Comparison of ENCODE assay signal across 8 cellular contexts in the genomic region with DNA sequence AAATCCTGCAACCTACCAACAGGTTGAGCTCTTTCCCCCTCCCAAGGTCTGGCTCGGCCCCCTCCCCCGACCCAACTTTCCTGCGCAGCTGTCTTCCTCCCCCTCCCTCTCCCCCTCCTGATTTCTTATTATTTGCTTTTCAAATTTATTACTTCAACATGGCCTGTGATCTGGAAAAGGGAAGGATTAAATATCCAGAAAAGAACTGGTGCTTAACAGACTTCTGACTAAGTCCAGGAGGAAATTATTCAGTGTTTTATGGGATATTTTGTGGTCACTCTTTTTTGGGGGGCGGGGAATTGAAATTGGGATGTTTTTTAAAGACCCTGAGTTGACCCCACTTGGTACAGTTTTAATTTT. TPM values are rescaled to one million over a fixed set of nuclear protein-coding genes. Genes with fewer than 3 reads are reported as not detected.
DNase-seq lines count a peak whose midpoint lies in the region; ATAC-seq and TF ChIP-seq lines count a peak whose summit lies in the region.

No MANE protein-coding gene starts in this region.

- peaks cover 40% of the 10 kb centered on the region for H3K4me1 Mint-ChIP-seq in activated naive CD4-positive, alpha-beta T cell treated with anti-CD3 and anti-CD28 coated beads for 36 hours (ENCODE audit: low read depth)
- peaks cover 25% of the 10 kb centered on the region for H3K4me1 Mint-ChIP-seq in activated naive CD8-positive, alpha-beta T cell treated with anti-CD3 and anti-CD28 coated beads for 36 hours

- H3K27ac ChIP-seq in testis = peak overlapping the region; percentile 89 to 97

- intact Hi-C loops in activated naive CD4-positive, alpha-beta T cell treated with anti-CD3 and anti-CD28 coated beads for 36 hours (cut with micrococcal nuclease) = loop anchor here (1.0 to 10.0 kb wide), 14 partner anchors 39 to 1997 kb away; a partner anchor contains a TSS
- intact Hi-C loops in testis (cut with DNase I; ENCODE audit: low total_unique reads) = no loop called here

- H3K36me3 ChIP-seq in kidney epithelial cell (ENCODE audit: control insufficient read depth, insufficient read depth, low read length) (peaks cover 1% of the 10 kb centered on the region), testis (ENCODE audit: low read depth, missing control alignments) (no peaks in the 10 kb centered on the region)

- ATAC-seq in HG03135 (IDR thresholded peaks at IDR 0.05; ENCODE audit: unreplicated experiment) = no peak

- H3K4me3 ChIP-seq in kidney epithelial cell (ENCODE audit: low read depth, low read length) = peak overlapping the region; percentile 75
- H3K4me3 ChIP-seq in testis = peak overlapping the region; percentile 80 to 81

- no peak for TF ChIP-seq CTCF in kidney epithelial cell (IDR thresholded peaks at IDR 0.05; ENCODE audit: insufficient read depth, low read length, poor library complexity, severe bottlenecking)
- no peak for TF ChIP-seq CTCF in testis (IDR thresholded peaks at IDR 0.05)

- no peaks in the 10 kb centered on the region for H3K9me3 Mint-ChIP-seq in activated naive CD4-positive, alpha-beta T cell treated with anti-CD3 and anti-CD28 coated beads for 36 hours
- no peaks in the 10 kb centered on the region for H3K9me3 Mint-ChIP-seq in activated naive CD8-positive, alpha-beta T cell treated with anti-CD3 and anti-CD28 coated beads for 36 hours

- peak overlapping the region; percentile 98 for H3K27ac Mint-ChIP-seq in activated naive CD4-positive, alpha-beta T cell treated with anti-CD3 and anti-CD28 coated beads for 36 hours
- H3K27ac Mint-ChIP-seq in activated naive CD8-positive, alpha-beta T cell treated with anti-CD3 and anti-CD28 coated beads for 36 hours = peak overlapping the region; percentile 99

- H3K36me3 Mint-ChIP-seq in activated naive CD4-positive, alpha-beta T cell treated with anti-CD3 and anti-CD28 coated beads for 36 hours (ENCODE audit: low read depth) = peaks cover 56% of the 10 kb centered on the region
- peaks cover 34% of the 10 kb centered on the region for H3K36me3 Mint-ChIP-seq in activated naive CD8-positive, alpha-beta T cell treated with anti-CD3 and anti-CD28 coated beads for 36 hours

- no peak for TF ChIP-seq POLR2A in testis (IDR thresholded peaks at IDR 0.05)

- peak overlapping the region; percentile 99 for H3K4me3 Mint-ChIP-seq in activated naive CD4-positive, alpha-beta T cell treated with anti-CD3 and anti-CD28 coated beads for 36 hours
- H3K4me3 Mint-ChIP-seq in activated naive CD8-positive, alpha-beta T cell treated with anti-CD3 and anti-CD28 coated beads for 36 hours = peak overlapping the region; percentile 95

- no peak for DNase-seq in activated naive CD4-positive, alpha-beta T cell treated with anti-CD3 and anti-CD28 coated beads for 36 hours
- DNase-seq in activated naive CD4-positive, alpha-beta T cell treated with anti-CD3 and anti-CD28 coated beads, Interleukin-2, amount 50 U/mL, for 16 hours = no peak
- no peak for DNase-seq in activated naive CD8-positive, alpha-beta T cell treated with anti-CD3 and anti-CD28 coated beads for 36 hours
- no peak for DNase-seq in kidney epithelial cell (ENCODE audit: low read depth)
- DNase-seq in testis = no peak
- DNase-seq in NCI-H187 (lab: John Stamatoyannopoulos, UW) = no peak
- DNase-seq in activated effector memory CD4-positive, alpha-beta T cell treated with anti-CD3 and anti-CD28 coated beads, Interleukin-2, amount 50 U/mL, for 16 hours = no peak

- H3K27me3 ChIP-seq in kidney epithelial cell (ENCODE audit: control insufficient read depth, insufficient read depth, low read length) = no peaks in the 10 kb centered on the region
- H3K27me3 ChIP-seq in testis = no peaks in the 10 kb centered on the region

- H3K27me3 Mint-ChIP-seq in activated naive CD4-positive, alpha-beta T cell treated with anti-CD3 and anti-CD28 coated beads for 36 hours (ENCODE audit: low read depth) = no peaks in the 10 kb centered on the region
- no peaks in the 10 kb centered on the region for H3K27me3 Mint-ChIP-seq in activated naive CD8-positive, alpha-beta T cell treated with anti-CD3 and anti-CD28 coated beads for 36 hours

- H3K4me1 ChIP-seq in testis = peaks cover 9% of the 10 kb centered on the region

- CTCF ChIA-PET in activated naive CD4-positive, alpha-beta T cell treated with anti-CD3 and anti-CD28 coated beads for 36 hours (lab: Charles Lee) = interaction anchor here (0.8 to 6.0 kb wide), 8 partner anchors 22 to 341 kb away, joined by 3 to 33 read pairs (median 5); no protein-coding TSS in a partner anchor

- H3K9me3 ChIP-seq in testis = no peaks in the 10 kb centered on the region

- 12 to 16% methylated on average over 4 of the region's 4 CpGs for WGBS in testis, 2 donors

RNA-seq across cellular contexts. Expression of a gene that starts 2.5 kb away (rescaled TPM):
- total RNA-seq in activated naive CD4-positive, alpha-beta T cell treated with anti-CD3 and anti-CD28 coated beads for 36 hours = 10 to 100 TPM; 86.3 to 87.1 TPM
- total RNA-seq in activated naive CD8-positive, alpha-beta T cell treated with anti-CD3 and anti-CD28 coated beads for 36 hours = 10 to 100 TPM; 16.5 to 17.1 TPM
- total RNA-seq in kidney epithelial cell (11.6 and 12.0 TPM in 2 replicates), testis (10 to 100 TPM; 52.1 to 73.6 TPM)
- 14.3 TPM for polyA plus RNA-seq in testis (ENCODE audit: insufficient read depth, low read depth, low replicate concordance)
